22 cellular contexts compared by ENCODE assay signal in the genomic region with DNA sequence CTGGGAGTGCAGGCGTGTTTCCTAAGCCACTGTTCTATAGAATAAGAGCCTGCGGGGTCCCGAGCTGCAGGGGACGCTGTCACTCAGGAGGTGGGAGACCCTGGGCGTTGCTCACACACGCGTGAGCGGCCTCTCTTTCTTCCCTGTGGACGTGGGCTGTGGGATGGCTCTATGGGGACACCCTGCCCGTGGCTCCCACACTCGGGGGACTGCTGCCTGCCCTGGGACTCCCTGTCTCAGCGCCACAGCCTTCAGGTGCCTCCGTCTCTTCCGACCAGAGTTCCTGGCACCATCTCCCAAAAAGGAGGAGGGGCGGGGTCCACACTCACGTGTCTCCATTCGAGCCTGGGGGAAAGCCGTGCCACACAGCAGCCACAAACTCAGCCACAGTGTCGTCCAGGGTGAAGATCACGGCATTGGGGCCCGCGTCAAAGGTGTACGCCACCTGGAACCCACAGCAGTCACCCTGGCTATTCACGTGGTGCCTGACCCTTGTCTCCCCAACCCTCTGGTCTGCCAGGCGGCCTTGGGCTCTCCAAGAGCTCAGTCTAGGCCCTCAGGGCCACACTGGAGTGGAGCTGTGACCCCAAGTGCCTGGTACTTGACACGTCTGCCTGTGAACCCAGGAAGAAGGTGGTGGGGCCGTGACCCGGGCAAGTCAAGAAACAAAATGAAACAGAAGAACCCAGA. TPM values are rescaled to one million over a fixed set of nuclear protein-coding genes. Genes with fewer than 3 reads are reported as not detected.
DNase-seq lines count a peak whose midpoint lies in the region; ATAC-seq, FAIRE-seq and TF ChIP-seq lines count a peak whose summit lies in the region.
"Had no signal": no experiment of that assay in that cellular context is flagged by ENCODE, and none has a peak within 500 bp of the region (broad histone marks: within the 10 kb centered on the region; RNA-seq: fewer than 3 reads in every experiment).

No MANE protein-coding gene starts in this region.

- H3K9me3 ChIP-seq in BLaER1 treated with 17β-estradiol and CSF1 and Interleukin-3, amounts not matched to agents 10 nM and 100 nM (replicated peaks in 1 of 11) = no peaks in the 10 kb centered on the region
- H3K9me3 ChIP-seq in WERI-Rb-1 (ENCODE audit: severe bottlenecking) (no peaks in the 10 kb centered on the region), neuronal stem cell (replicated peaks in 1 of 2; ENCODE audit: control insufficient read depth in 2 of 2, insufficient read depth in 1 of 2, low read depth in 1 of 2, low read length in 2 of 2) (no peaks in the 10 kb centered on the region), colonic mucosa (no peaks in the 10 kb centered on the region)

- H3K4ac ChIP-seq in neuronal stem cell (ENCODE audit: low read length) = no peak overlapping the region

- H3K27me3 ChIP-seq in BLaER1 treated with 17β-estradiol and CSF1 and Interleukin-3, amounts not matched to agents 10 nM and 100 nM = no peaks in the 10 kb centered on the region
- H3K27me3 ChIP-seq in WERI-Rb-1 (ENCODE audit: insufficient read depth, low read depth, severe bottlenecking) (no peaks in the 10 kb centered on the region), neuronal stem cell (ENCODE audit: control insufficient read depth in 3 of 3, insufficient read depth in 3 of 3, low read depth in 1 of 3, low read length in 3 of 3) (no peaks in the 10 kb centered on the region), colonic mucosa (no peaks in the 10 kb centered on the region)

- H3K36me3 Mint-ChIP-seq in activated T-cell treated with anti-CD3 and anti-CD28 coated beads, Interleukin-2, amount 50 U/mL, for 24 hours (ENCODE audit: low read depth) = peaks cover 48% of the 10 kb centered on the region
- H3K36me3 Mint-ChIP-seq in activated T-cell treated with anti-CD3 and anti-CD28 coated beads, Interleukin-2, amount 50 U/mL, for 4 hours (ENCODE audit: insufficient read depth) = peaks cover 3% of the 10 kb centered on the region

- H3K27ac Mint-ChIP-seq in activated T-cell treated with anti-CD3 and anti-CD28 coated beads, Interleukin-2, amount 50 U/mL, for 24 hours = peak overlapping the region; percentile 13
- H3K27ac Mint-ChIP-seq: HFFc6 had no signal

- peak overlapping the region in 9 of 11 experiments; percentile 3 to 100 (median 90); a peak in 11 of 22 replicates for H3K4me2 ChIP-seq in BLaER1 treated with 17β-estradiol and CSF1 and Interleukin-3, amounts not matched to agents 10 nM and 100 nM
- no peak overlapping the region for H3K4me2 ChIP-seq in neuronal stem cell (ENCODE audit: insufficient read depth, low read length, poor library complexity, severe bottlenecking)

- peaks cover 29% of the 10 kb centered on the region for H3K79me1 ChIP-seq in neuronal stem cell (ENCODE audit: low read depth, low read length)

- no peak overlapping the region for H3K23ac ChIP-seq in neuronal stem cell (ENCODE audit: low read depth, low read length, poor library complexity)

- ATAC-seq in activated T-cell treated with anti-CD3 and anti-CD28 coated beads, Interleukin-2, amount 50 U/mL, for 4 hours = no peak

- H3K27me3 Mint-ChIP-seq in activated T-cell treated with anti-CD3 and anti-CD28 coated beads, Interleukin-2, amount 50 U/mL, for 24 hours = no peaks in the 10 kb centered on the region
- no peaks in the 10 kb centered on the region for H3K27me3 Mint-ChIP-seq in activated T-cell treated with anti-CD3 and anti-CD28 coated beads, Interleukin-2, amount 50 U/mL, for 4 hours (ENCODE audit: low read depth)
- H3K27me3 Mint-ChIP-seq: CD8-positive, alpha-beta memory T cell had no signal

- H2AFZ ChIP-seq in neuronal stem cell (ENCODE audit: low read length) = no peak overlapping the region

- TF ChIP-seq POLR2A in H54 (IDR thresholded peaks at IDR 0.05; ENCODE audit: low read depth, low read length) = no peak

- TF ChIP-seq CTCF in WERI-Rb-1 (IDR thresholded peaks at IDR 0.05; ENCODE audit: low read depth, low read length) = no peak
- no peak for TF ChIP-seq CTCF in colonic mucosa (IDR thresholded peaks at IDR 0.05)

- no peak for DNase-seq in activated T-cell treated with anti-CD3 and anti-CD28 coated beads, Interleukin-2, amount 50 U/mL, for 24 hours
- DNase-seq in activated T-cell treated with anti-CD3 and anti-CD28 coated beads, Interleukin-2, amount 50 U/mL, for 4 hours = no peak
- DNase-seq in WERI-Rb-1 = no peak
- no peak for DNase-seq in neuronal stem cell (ENCODE audit: low spot score)
- DNase-seq in NOMO-1 treated with dmso at 0.1 percent for 144 hours (lab: John Stamatoyannopoulos, UW; ENCODE audit: unreplicated experiment) = no peak
- DNase-seq in colonic mucosa = no peak
- DNase-seq in H54 (ENCODE audit: insufficient read length, low spot score) = no peak
- DNase-seq: CD8-positive, alpha-beta memory T cell; H7; HFFc6; Karpas-422; NCI-H1417 treated with DMSO at 0.1 percent for 48 hours; NCI-H187 treated with DMSO at 0.1 percent for 48 hours; NCI-H2227 treated with DMSO at 0.1 percent for 48 hours; NCI-H510A treated with DMSO at 0.1 percent for 48 hours; NCI-H82; SHP77 treated with DMSO at 0.1 percent for 48 hours had no signal

- H2BK12ac ChIP-seq in neuronal stem cell (ENCODE audit: low read length) = no peak overlapping the region

- H2BK5ac ChIP-seq in neuronal stem cell (ENCODE audit: low read length) = peak overlapping the region; percentile 60

- H3K27ac ChIP-seq in BLaER1 treated with 17β-estradiol and CSF1 and Interleukin-3, amounts not matched to agents 10 nM and 100 nM = peak overlapping the region in 1 of 11 experiments; percentile 97; a peak in 1 of 22 replicates
- H3K27ac ChIP-seq in WERI-Rb-1 (peak overlapping the region; percentile 71), neuronal stem cell (replicated peaks; ENCODE audit: low read length) (no peak overlapping the region), colonic mucosa (no peak overlapping the region)

- H2BK15ac ChIP-seq in neuronal stem cell (ENCODE audit: low read length) = no peak overlapping the region

- peaks cover 11 to 55% (median 21%) of the 10 kb centered on the region in 11 experiments; a peak in 21 of 22 replicates for H3K36me3 ChIP-seq in BLaER1 treated with 17β-estradiol and CSF1 and Interleukin-3, amounts not matched to agents 10 nM and 100 nM
- H3K36me3 ChIP-seq in WERI-Rb-1 (no peaks in the 10 kb centered on the region; the same call in 1 of the 2 replicates), neuronal stem cell (replicated peaks in 1 of 2; ENCODE audit: control insufficient read depth in 2 of 2, insufficient read depth in 2 of 2, low read length in 2 of 2) (peaks cover 48 to 84% of the 10 kb centered on the region in 2 donors), colonic mucosa (no peaks in the 10 kb centered on the region)

- H3K4me1 ChIP-seq in BLaER1 treated with 17β-estradiol and CSF1 and Interleukin-3, amounts not matched to agents 10 nM and 100 nM = peaks cover 51 to 90% (median 80%) of the 10 kb centered on the region in 10 experiments
- peaks cover 14 to 17% of the 10 kb centered on the region in 2 donors for H3K4me1 ChIP-seq in neuronal stem cell (ENCODE audit: control insufficient read depth in 2 of 2, insufficient read depth in 1 of 2, low read depth in 1 of 2, low read length in 2 of 2)
- H3K4me1 ChIP-seq in colonic mucosa = peaks cover 8% of the 10 kb centered on the region

- H2BK120ac ChIP-seq in neuronal stem cell (ENCODE audit: low read depth, low read length) = no peak overlapping the region

- H3K14ac ChIP-seq in neuronal stem cell (ENCODE audit: low read length) = no peak overlapping the region

- peak overlapping the region in 1 of 11 experiments; percentile 37; a peak in 2 of 22 replicates for H3K9ac ChIP-seq in BLaER1 treated with 17β-estradiol and CSF1 and Interleukin-3, amounts not matched to agents 10 nM and 100 nM
- H3K9ac ChIP-seq in neuronal stem cell (ENCODE audit: low read depth, low read length, poor library complexity) = no peak overlapping the region
- no peak overlapping the region for H3K9ac ChIP-seq in colonic mucosa (ENCODE audit: low read depth in 2 of 2, low read length in 2 of 2)

- no peak overlapping the region for H4K91ac ChIP-seq in neuronal stem cell (ENCODE audit: low read depth, low read length, poor library complexity)

- no CpG with 5 or more reads among the region's 28 CpGs for WGBS in neuronal stem cell (ENCODE audit: extremely low coverage in 2 of 2, insufficient read length in 2 of 2, insufficient replicate concordance in 1 of 2), 2 donors

- peaks cover 10 to 54% (median 18%) of the 10 kb centered on the region in 11 experiments for H4K20me1 ChIP-seq in BLaER1 treated with 17β-estradiol and CSF1 and Interleukin-3, amounts not matched to agents 10 nM and 100 nM

- peaks cover 15% of the 10 kb centered on the region for H3K4me1 Mint-ChIP-seq in activated T-cell treated with anti-CD3 and anti-CD28 coated beads, Interleukin-2, amount 50 U/mL, for 24 hours (ENCODE audit: low read depth)
- H3K4me1 Mint-ChIP-seq in activated T-cell treated with anti-CD3 and anti-CD28 coated beads, Interleukin-2, amount 50 U/mL, for 4 hours (ENCODE audit: low read depth) = peaks cover 14% of the 10 kb centered on the region

- FAIRE-seq in H54 (lab: Jason Lieb, UNC) = no peak
- FAIRE-seq: A204.1 had no signal

- H2AK5ac ChIP-seq in neuronal stem cell (ENCODE audit: low read depth, low read length) = no peak overlapping the region

- H3K9me3 Mint-ChIP-seq in activated T-cell treated with anti-CD3 and anti-CD28 coated beads, Interleukin-2, amount 50 U/mL, for 24 hours = no peaks in the 10 kb centered on the region
- no peaks in the 10 kb centered on the region for H3K9me3 Mint-ChIP-seq in activated T-cell treated with anti-CD3 and anti-CD28 coated beads, Interleukin-2, amount 50 U/mL, for 4 hours
- H3K9me3 Mint-ChIP-seq: CD8-positive, alpha-beta memory T cell; HFFc6 had no signal

- no peak overlapping the region for H4K8ac ChIP-seq in neuronal stem cell (ENCODE audit: low read depth, low read length)

- H3K4me3 Mint-ChIP-seq in activated T-cell treated with anti-CD3 and anti-CD28 coated beads, Interleukin-2, amount 50 U/mL, for 24 hours = no peak overlapping the region
- no peak overlapping the region for H3K4me3 Mint-ChIP-seq in activated T-cell treated with anti-CD3 and anti-CD28 coated beads, Interleukin-2, amount 50 U/mL, for 4 hours
- H3K4me3 Mint-ChIP-seq: HFFc6 had no signal

- no peak overlapping the region for H3K4me3 ChIP-seq in BLaER1 treated with 17β-estradiol and CSF1 and Interleukin-3, amounts not matched to agents 10 nM and 100 nM
- no peak overlapping the region for H3K4me3 ChIP-seq in WERI-Rb-1 (ENCODE audit: low read depth, low read length)
- no peak overlapping the region for H3K4me3 ChIP-seq in neuronal stem cell (ENCODE audit: low read length in 2 of 2)
- H3K4me3 ChIP-seq in colonic mucosa = no peak overlapping the region

- intact Hi-C loops in colonic mucosa (cut with DNase I) = no loop called here

- no peak overlapping the region for H3K18ac ChIP-seq in neuronal stem cell (ENCODE audit: low read length)

RNA-seq across cellular contexts. Expression of gene CYBA, which starts 3.7 kb away (rescaled TPM):
- total RNA-seq in activated T-cell treated with anti-CD3 and anti-CD28 coated beads, Interleukin-2, amount 50 U/mL, for 4 hours = 100 to 1,000 TPM; 110 to 147 (median 117) TPM
- polyA plus RNA-seq in neuronal stem cell (2013, experiment 1 of 2) = 74.4 TPM
- 71.9 TPM for polyA plus RNA-seq in neuronal stem cell (2013, experiment 2 of 2)
- total RNA-seq in colonic mucosa = 100 to 1,000 TPM; 368 to 389 TPM

RNA-seq across cellular contexts. Expression of gene MVD, which starts 8.4 kb away (rescaled TPM):
- 10 to 100 TPM; 39.0 to 49.2 (median 44.4) TPM for total RNA-seq in activated T-cell treated with anti-CD3 and anti-CD28 coated beads, Interleukin-2, amount 50 U/mL, for 4 hours
- polyA plus RNA-seq in neuronal stem cell (2013, experiment 1 of 2) = 50.0 TPM
- 51.3 TPM for polyA plus RNA-seq in neuronal stem cell (2013, experiment 2 of 2)
- total RNA-seq in colonic mucosa = 100 to 1,000 TPM in 1 of 2 donors, 10 to 100 TPM in 1; 86.2 to 132 TPM

RNA-seq across cellular contexts. Expression of gene IL17C, which starts 16.1 kb away (rescaled TPM):
- not detected for total RNA-seq in activated T-cell treated with anti-CD3 and anti-CD28 coated beads, Interleukin-2, amount 50 U/mL, for 4 hours
- polyA plus RNA-seq in neuronal stem cell (2013, experiment 1 of 2) = 0.06 TPM
- 0.08 TPM for polyA plus RNA-seq in neuronal stem cell (2013, experiment 2 of 2)
- total RNA-seq in colonic mucosa = not detected
- total RNA-seq: HFFc6, MCF 10A, RPMI7951 had no signal
- polyA plus RNA-seq: BJ; CD8-positive, alpha-beta memory T cell had no signal

RNA-seq across cellular contexts. Expression of gene SNAI3, which starts 31.8 kb away (rescaled TPM):
- total RNA-seq in activated T-cell treated with anti-CD3 and anti-CD28 coated beads, Interleukin-2, amount 50 U/mL, for 4 hours = 1 to 10 TPM in 2 of 3 donors, under 1 TPM in 1; 0.90 to 1.3 (median 1.2) TPM
- 0.50 TPM for polyA plus RNA-seq in neuronal stem cell (2013, experiment 1 of 2)
- polyA plus RNA-seq in neuronal stem cell (2013, experiment 2 of 2) = 0.32 TPM
- total RNA-seq in colonic mucosa = under 1 TPM; 0.25 to 0.40 TPM
- total RNA-seq: HFFc6, MCF 10A, RPMI7951 had no signal
- polyA plus RNA-seq: BJ had no signal

RNA-seq across cellular contexts. Expression of gene RNF166, which starts 51.7 kb away (rescaled TPM):
- 10 to 100 TPM; 28.0 to 45.7 (median 30.6) TPM for total RNA-seq in activated T-cell treated with anti-CD3 and anti-CD28 coated beads, Interleukin-2, amount 50 U/mL, for 4 hours
- polyA plus RNA-seq in neuronal stem cell (2013, experiment 1 of 2) = 20.4 TPM
- polyA plus RNA-seq in neuronal stem cell (2013, experiment 2 of 2) = 19.1 TPM
- 1 to 10 TPM; 9.2 to 9.3 TPM for total RNA-seq in colonic mucosa
